In the genomic region with DNA sequence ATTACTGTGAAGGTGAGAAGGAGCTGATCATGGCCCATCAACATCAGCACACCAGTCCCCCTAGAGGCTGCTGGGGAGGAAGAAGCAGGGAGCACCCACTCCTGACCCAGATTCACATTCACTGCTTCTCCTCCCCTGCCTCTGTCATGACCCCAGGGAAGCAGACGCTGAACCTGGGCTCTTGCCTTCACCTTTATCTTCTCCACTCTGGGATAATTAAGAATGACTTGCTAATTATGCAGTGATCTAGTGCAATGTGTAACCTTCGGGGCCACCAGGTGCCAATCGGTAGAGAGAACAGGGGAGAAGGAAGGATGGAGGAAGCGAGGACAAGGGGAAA, we compare ENCODE assay signal across 1 cellular context.
A peak's percentile ranks its signal among the peaks of the same experiment; 100 is the strongest.
TF ChIP-seq lines count a peak whose summit lies in the region.

No MANE protein-coding gene starts in this region.

TF ChIP-seq in HepG2, 621 proteins besides CTCF, POLR2A, EP300 and RAD21 (continued from another document and continues in another):
- TF ChIP-seq NCOR1 (IDR thresholded peaks at IDR 0.05; ENCODE audit: borderline replicate concordance, low read length) (no peak), ZNF879 (CRISPR knock-in tag; IDR thresholded peaks at IDR 0.05) (no peak), ZBTB20 (CRISPR knock-in tag; IDR thresholded peaks at IDR 0.05; ENCODE audit: borderline replicate concordance, low read depth) (no peak), ZNF773 (CRISPR knock-in tag; IDR thresholded peaks at IDR 0.05; ENCODE audit: borderline replicate concordance) (no peak), ZBTB1 (CRISPR knock-in tag; IDR thresholded peaks at IDR 0.05; ENCODE audit: borderline replicate concordance) (no peak), ZFP41 (CRISPR knock-in tag; IDR thresholded peaks at IDR 0.05; ENCODE audit: borderline replicate concordance) (no peak), ZNF724P (CRISPR knock-in tag; IDR thresholded peaks at IDR 0.05; ENCODE audit: borderline replicate concordance) (no peak), RFXAP (CRISPR knock-in tag; IDR thresholded peaks at IDR 0.05; ENCODE audit: borderline replicate concordance) (no peak), CCAR2 (optimal IDR thresholded peaks at IDR 0.05; ENCODE audit: low read depth, low read length) (peak; percentile 60), SNAI1 (CRISPR knock-in tag; IDR thresholded peaks at IDR 0.05; ENCODE audit: borderline replicate concordance) (no peak), SP140L (CRISPR knock-in tag; IDR thresholded peaks at IDR 0.05; ENCODE audit: borderline replicate concordance) (no peak), ZNF263 (CRISPR knock-in tag; IDR thresholded peaks at IDR 0.05) (peak; percentile 95), IRX3 (CRISPR knock-in tag; IDR thresholded peaks at IDR 0.05; ENCODE audit: borderline replicate concordance, low read depth) (no peak), MED13 (CRISPR knock-in tag; IDR thresholded peaks at IDR 0.05) (no peak), ZNF501 (CRISPR knock-in tag; IDR thresholded peaks at IDR 0.05) (no peak), NR3C1 (CRISPR knock-in tag; IDR thresholded peaks at IDR 0.05) (no peak), NR2F6 (IDR thresholded peaks at IDR 0.05) (no peak), NR2F6 (CRISPR knock-in tag; IDR thresholded peaks at IDR 0.05) (no peak), ARID2 (CRISPR knock-in tag; IDR thresholded peaks at IDR 0.05; ENCODE audit: borderline replicate concordance) (no peak), HCFC1 (IDR thresholded peaks at IDR 0.05; ENCODE audit: low read depth, low read length) (no peak), KDM6A (CRISPR knock-in tag; IDR thresholded peaks at IDR 0.05; ENCODE audit: low read depth) (no peak), NFE2L1 (CRISPR knock-in tag; IDR thresholded peaks at IDR 0.05; ENCODE audit: borderline replicate concordance) (no peak), EHMT2 (IDR thresholded peaks at IDR 0.05; ENCODE audit: borderline replicate concordance, low read depth, low read length) (no peak), HOXA7 (CRISPR knock-in tag; IDR thresholded peaks at IDR 0.05) (0 out of 2 replicates have a peak, but pooled peaks have one; percentile 57), ZNF556 (CRISPR knock-in tag; IDR thresholded peaks at IDR 0.05; ENCODE audit: borderline replicate concordance) (no peak), CBX5 (CRISPR knock-in tag; IDR thresholded peaks at IDR 0.05; ENCODE audit: borderline replicate concordance) (no peak), MTF2 (CRISPR knock-in tag; IDR thresholded peaks at IDR 0.05; ENCODE audit: borderline replicate concordance) (no peak), ZSCAN20 (CRISPR knock-in tag; IDR thresholded peaks at IDR 0.05; ENCODE audit: borderline replicate concordance) (no peak), SOX13 (IDR thresholded peaks at IDR 0.05) (no peak), SOX13 (CRISPR knock-in tag; conservative IDR thresholded peaks at IDR 0.05 in 1 of 2, IDR thresholded peaks at IDR 0.05 in 1 of 2) (no peak), SMAD3 (CRISPR knock-in tag; IDR thresholded peaks at IDR 0.05) (no peak), MXI1 (IDR thresholded peaks at IDR 0.05; ENCODE audit: borderline replicate concordance, low read depth, low read length) (no peak), NR2F1 (CRISPR knock-in tag; IDR thresholded peaks at IDR 0.05) (no peak), NFE2L2 (IDR thresholded peaks at IDR 0.05; ENCODE audit: low read length) (peak; percentile 71), ZNF333 (CRISPR knock-in tag; IDR thresholded peaks at IDR 0.05; ENCODE audit: borderline replicate concordance) (no peak), PCBP2 (optimal IDR thresholded peaks at IDR 0.05; ENCODE audit: low read depth, low read length, poor library complexity, severe bottlenecking) (peak; percentile 82), EEA1 (CRISPR knock-in tag; IDR thresholded peaks at IDR 0.05; ENCODE audit: borderline replicate concordance) (no peak), HOXA9 (CRISPR knock-in tag; IDR thresholded peaks at IDR 0.05; ENCODE audit: borderline replicate concordance) (peak; percentile 29; the same call in 1 of the 2 replicates), NKX3-1 (CRISPR knock-in tag; IDR thresholded peaks at IDR 0.05) (no peak), SPEN (CRISPR knock-in tag; IDR thresholded peaks at IDR 0.05; ENCODE audit: low read depth) (peak; percentile 14; the same call in 1 of the 2 replicates)
- TF ChIP-seq, protein P1, sequence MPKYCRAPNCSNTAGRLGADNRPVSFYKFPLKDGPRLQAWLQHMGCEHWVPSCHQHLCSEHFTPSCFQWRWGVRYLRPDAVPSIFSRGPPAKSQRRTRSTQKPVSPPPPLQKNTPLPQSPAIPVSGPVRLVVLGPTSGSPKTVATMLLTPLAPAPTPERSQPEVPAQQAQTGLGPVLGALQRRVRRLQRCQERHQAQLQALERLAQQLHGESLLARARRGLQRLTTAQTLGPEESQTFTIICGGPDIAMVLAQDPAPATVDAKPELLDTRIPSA (CRISPR knock-in tag; IDR thresholded peaks at IDR 0.05; ENCODE audit: borderline replicate concordance) = no peak
- TF ChIP-seq, protein P2, sequence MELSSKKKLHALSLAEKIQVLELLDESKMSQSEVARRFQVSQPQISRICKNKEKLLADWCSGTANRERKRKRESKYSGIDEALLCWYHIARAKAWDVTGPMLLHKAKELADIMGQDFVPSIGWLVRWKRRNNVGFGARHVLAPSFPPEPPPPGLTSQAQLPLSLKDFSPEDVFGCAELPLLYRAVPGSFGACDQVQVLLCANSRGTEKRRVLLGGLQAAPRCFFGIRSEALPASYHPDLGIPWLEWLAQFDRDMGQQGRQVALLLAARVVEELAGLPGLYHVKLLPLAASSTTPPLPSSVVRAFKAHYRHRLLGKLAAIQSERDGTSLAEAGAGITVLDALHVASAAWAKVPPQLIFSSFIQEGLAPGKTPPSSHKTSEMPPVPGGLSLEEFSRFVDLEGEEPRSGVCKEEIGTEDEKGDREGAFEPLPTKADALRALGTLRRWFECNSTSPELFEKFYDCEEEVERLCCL (CRISPR knock-in tag; IDR thresholded peaks at IDR 0.05; ENCODE audit: borderline replicate concordance) = no peak
- TF ChIP-seq, protein P3, sequence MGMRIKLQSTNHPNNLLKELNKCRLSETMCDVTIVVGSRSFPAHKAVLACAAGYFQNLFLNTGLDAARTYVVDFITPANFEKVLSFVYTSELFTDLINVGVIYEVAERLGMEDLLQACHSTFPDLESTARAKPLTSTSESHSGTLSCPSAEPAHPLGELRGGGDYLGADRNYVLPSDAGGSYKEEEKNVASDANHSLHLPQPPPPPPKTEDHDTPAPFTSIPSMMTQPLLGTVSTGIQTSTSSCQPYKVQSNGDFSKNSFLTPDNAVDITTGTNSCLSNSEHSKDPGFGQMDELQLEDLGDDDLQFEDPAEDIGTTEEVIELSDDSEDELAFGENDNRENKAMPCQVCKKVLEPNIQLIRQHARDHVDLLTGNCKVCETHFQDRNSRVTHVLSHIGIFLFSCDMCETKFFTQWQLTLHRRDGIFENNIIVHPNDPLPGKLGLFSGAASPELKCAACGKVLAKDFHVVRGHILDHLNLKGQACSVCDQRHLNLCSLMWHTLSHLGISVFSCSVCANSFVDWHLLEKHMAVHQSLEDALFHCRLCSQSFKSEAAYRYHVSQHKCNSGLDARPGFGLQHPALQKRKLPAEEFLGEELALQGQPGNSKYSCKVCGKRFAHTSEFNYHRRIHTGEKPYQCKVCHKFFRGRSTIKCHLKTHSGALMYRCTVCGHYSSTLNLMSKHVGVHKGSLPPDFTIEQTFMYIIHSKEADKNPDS (CRISPR knock-in tag; IDR thresholded peaks at IDR 0.05) = no peak
- TF ChIP-seq, protein P4, sequence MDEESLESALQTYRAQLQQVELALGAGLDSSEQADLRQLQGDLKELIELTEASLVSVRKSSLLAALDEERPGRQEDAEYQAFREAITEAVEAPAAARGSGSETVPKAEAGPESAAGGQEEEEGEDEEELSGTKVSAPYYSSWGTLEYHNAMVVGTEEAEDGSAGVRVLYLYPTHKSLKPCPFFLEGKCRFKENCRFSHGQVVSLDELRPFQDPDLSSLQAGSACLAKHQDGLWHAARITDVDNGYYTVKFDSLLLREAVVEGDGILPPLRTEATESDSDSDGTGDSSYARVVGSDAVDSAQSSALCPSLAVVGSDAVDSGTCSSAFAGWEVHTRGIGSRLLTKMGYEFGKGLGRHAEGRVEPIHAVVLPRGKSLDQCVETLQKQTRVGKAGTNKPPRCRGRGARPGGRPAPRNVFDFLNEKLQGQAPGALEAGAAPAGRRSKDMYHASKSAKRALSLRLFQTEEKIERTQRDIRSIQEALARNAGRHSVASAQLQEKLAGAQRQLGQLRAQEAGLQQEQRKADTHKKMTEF (CRISPR knock-in tag; IDR thresholded peaks at IDR 0.05) = no peak
- TF ChIP-seq, protein P5, sequence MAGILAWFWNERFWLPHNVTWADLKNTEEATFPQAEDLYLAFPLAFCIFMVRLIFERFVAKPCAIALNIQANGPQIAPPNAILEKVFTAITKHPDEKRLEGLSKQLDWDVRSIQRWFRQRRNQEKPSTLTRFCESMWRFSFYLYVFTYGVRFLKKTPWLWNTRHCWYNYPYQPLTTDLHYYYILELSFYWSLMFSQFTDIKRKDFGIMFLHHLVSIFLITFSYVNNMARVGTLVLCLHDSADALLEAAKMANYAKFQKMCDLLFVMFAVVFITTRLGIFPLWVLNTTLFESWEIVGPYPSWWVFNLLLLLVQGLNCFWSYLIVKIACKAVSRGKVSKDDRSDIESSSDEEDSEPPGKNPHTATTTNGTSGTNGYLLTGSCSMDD (CRISPR knock-in tag; IDR thresholded peaks at IDR 0.05) = no peak
- TF ChIP-seq, protein P6, sequence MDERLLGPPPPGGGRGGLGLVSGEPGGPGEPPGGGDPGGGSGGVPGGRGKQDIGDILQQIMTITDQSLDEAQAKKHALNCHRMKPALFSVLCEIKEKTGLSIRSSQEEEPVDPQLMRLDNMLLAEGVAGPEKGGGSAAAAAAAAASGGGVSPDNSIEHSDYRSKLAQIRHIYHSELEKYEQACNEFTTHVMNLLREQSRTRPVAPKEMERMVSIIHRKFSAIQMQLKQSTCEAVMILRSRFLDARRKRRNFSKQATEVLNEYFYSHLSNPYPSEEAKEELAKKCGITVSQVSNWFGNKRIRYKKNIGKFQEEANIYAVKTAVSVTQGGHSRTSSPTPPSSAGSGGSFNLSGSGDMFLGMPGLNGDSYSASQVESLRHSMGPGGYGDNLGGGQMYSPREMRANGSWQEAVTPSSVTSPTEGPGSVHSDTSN (CRISPR knock-in tag; IDR thresholded peaks at IDR 0.05) = no peak; the same call in 1 of the 2 replicates
- TF ChIP-seq, protein P7, sequence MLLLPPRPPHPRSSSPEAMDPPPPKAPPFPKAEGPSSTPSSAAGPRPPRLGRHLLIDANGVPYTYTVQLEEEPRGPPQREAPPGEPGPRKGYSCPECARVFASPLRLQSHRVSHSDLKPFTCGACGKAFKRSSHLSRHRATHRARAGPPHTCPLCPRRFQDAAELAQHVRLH (CRISPR knock-in tag; IDR thresholded peaks at IDR 0.05; ENCODE audit: borderline replicate concordance, low read depth) = no peak
- TF ChIP-seq, protein P8, sequence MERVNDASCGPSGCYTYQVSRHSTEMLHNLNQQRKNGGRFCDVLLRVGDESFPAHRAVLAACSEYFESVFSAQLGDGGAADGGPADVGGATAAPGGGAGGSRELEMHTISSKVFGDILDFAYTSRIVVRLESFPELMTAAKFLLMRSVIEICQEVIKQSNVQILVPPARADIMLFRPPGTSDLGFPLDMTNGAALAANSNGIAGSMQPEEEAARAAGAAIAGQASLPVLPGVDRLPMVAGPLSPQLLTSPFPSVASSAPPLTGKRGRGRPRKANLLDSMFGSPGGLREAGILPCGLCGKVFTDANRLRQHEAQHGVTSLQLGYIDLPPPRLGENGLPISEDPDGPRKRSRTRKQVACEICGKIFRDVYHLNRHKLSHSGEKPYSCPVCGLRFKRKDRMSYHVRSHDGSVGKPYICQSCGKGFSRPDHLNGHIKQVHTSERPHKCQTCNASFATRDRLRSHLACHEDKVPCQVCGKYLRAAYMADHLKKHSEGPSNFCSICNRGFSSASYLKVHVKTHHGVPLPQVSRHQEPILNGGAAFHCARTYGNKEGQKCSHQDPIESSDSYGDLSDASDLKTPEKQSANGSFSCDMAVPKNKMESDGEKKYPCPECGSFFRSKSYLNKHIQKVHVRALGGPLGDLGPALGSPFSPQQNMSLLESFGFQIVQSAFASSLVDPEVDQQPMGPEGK (CRISPR knock-in tag; IDR thresholded peaks at IDR 0.05) = no peak
- TF ChIP-seq, protein P9, sequence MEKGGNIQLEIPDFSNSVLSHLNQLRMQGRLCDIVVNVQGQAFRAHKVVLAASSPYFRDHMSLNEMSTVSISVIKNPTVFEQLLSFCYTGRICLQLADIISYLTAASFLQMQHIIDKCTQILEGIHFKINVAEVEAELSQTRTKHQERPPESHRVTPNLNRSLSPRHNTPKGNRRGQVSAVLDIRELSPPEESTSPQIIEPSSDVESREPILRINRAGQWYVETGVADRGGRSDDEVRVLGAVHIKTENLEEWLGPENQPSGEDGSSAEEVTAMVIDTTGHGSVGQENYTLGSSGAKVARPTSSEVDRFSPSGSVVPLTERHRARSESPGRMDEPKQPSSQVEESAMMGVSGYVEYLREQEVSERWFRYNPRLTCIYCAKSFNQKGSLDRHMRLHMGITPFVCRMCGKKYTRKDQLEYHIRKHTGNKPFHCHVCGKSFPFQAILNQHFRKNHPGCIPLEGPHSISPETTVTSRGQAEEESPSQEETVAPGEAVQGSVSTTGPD (CRISPR knock-in tag; IDR thresholded peaks at IDR 0.05) = no peak
- TF ChIP-seq, protein P10, sequence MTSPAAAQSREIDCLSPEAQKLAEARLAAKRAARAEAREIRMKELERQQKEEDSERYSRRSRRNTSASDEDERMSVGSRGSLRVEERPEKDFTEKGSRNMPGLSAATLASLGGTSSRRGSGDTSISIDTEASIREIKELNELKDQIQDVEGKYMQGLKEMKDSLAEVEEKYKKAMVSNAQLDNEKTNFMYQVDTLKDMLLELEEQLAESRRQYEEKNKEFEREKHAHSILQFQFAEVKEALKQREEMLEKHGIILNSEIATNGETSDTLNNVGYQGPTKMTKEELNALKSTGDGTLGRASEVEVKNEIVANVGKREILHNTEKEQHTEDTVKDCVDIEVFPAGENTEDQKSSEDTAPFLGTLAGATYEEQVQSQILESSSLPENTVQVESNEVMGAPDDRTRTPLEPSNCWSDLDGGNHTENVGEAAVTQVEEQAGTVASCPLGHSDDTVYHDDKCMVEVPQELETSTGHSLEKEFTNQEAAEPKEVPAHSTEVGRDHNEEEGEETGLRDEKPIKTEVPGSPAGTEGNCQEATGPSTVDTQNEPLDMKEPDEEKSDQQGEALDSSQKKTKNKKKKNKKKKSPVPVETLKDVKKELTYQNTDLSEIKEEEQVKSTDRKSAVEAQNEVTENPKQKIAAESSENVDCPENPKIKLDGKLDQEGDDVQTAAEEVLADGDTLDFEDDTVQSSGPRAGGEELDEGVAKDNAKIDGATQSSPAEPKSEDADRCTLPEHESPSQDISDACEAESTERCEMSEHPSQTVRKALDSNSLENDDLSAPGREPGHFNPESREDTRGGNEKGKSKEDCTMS (CRISPR knock-in tag; conservative IDR thresholded peaks at IDR 0.05) = no peak
